ENCODE assay signal across 20 cellular contexts in genomic region chr6:124743420-124743819, GRCh38.
DNase-seq lines count a peak whose midpoint lies in the region; ATAC-seq, FAIRE-seq and TF ChIP-seq lines count a peak whose summit lies in the region.
"Had no signal": no experiment of that assay in that cellular context is flagged by ENCODE, and none has a peak within 500 bp of the region (broad histone marks: within the 10 kb centered on the region; RNA-seq: fewer than 3 reads in every experiment).

No MANE protein-coding gene starts in this region.

- DNase-seq in HT-29 (ENCODE audit: low spot score) (peak; percentile 28), keratinocyte (ENCODE audit: low read depth, low spot score) (no peak), NCI-H187 (lab: John Stamatoyannopoulos, UW) (no peak), SHP77 (lab: John Stamatoyannopoulos, UW) (no peak)
- DNase-seq in naive thymus-derived CD4-positive, alpha-beta T cell = no peak
- DNase-seq: C1 segment of cervical spinal cord; Calu3; CD4-positive, alpha-beta memory T cell; COR-L47; DMS53; GDM1; H9; HFFc6 had no signal

- CTCF ChIA-PET in HEK293 (lab: Yijun Ruan, JAX) = no interaction called here
- CTCF ChIA-PET in naive thymus-derived CD4-positive, alpha-beta T cell (lab: Charles Lee) = no interaction called here

- H3K27ac ChIP-seq in HEK293 (ENCODE audit: extremely low read depth, low read depth, low read length) (no peak overlapping the region), VCaP (peak overlapping the region; percentile 89), keratinocyte (ENCODE audit: control insufficient read depth, insufficient read depth, low read length) (no peak overlapping the region)
- H3K27ac ChIP-seq in naive thymus-derived CD4-positive, alpha-beta T cell (ENCODE audit: low read depth, low read length) = no peak overlapping the region

- H3K27ac Mint-ChIP-seq in naive thymus-derived CD4-positive, alpha-beta T cell = no peak overlapping the region
- H3K27ac Mint-ChIP-seq: CD4-positive, alpha-beta memory T cell; GM23338; H9; HFFc6 had no signal

- H3K27me3 ChIP-seq in keratinocyte (ENCODE audit: control insufficient read depth, extremely low read depth, insufficient read depth, low read length) = peaks cover 5% of the 10 kb centered on the region
- H3K27me3 ChIP-seq in naive thymus-derived CD4-positive, alpha-beta T cell (ENCODE audit: control insufficient read depth in 2 of 2, insufficient read depth in 2 of 2, low read length in 2 of 2) = no peaks in the 10 kb centered on the region

- H4K20me1 ChIP-seq in keratinocyte (ENCODE audit: control insufficient read depth, extremely low read depth, insufficient read depth, low read length) = no peaks in the 10 kb centered on the region

- intact Hi-C loops in naive thymus-derived CD4-positive, alpha-beta T cell (cut with micrococcal nuclease) = no loop called here

- no peaks in the 10 kb centered on the region for H3K4me1 Mint-ChIP-seq in naive thymus-derived CD4-positive, alpha-beta T cell
- H3K4me1 Mint-ChIP-seq: CD4-positive, alpha-beta memory T cell; GM23338; H9 had no signal

- H3K4me3 ChIP-seq in HEK293 (ENCODE audit: low read depth, low read length) (no peak overlapping the region), keratinocyte (ENCODE audit: control insufficient read depth in 2 of 3, extremely low read depth in 1 of 3, insufficient read depth in 2 of 3, low read depth in 1 of 3, low read length in 3 of 3) (no peak overlapping the region)
- no peak overlapping the region for H3K4me3 ChIP-seq in naive thymus-derived CD4-positive, alpha-beta T cell (ENCODE audit: low read length)
- H3K4me3 ChIP-seq: GM12878, GM23338 had no signal

- no peak for ATAC-seq in GM19328 (IDR thresholded peaks at IDR 0.05; ENCODE audit: unreplicated experiment)
- no peak for ATAC-seq in naive thymus-derived CD4-positive, alpha-beta T cell
- ATAC-seq: GM12878, GM23338, HCT116 had no signal

- no peaks in the 10 kb centered on the region for H3K36me3 Mint-ChIP-seq in naive thymus-derived CD4-positive, alpha-beta T cell
- H3K36me3 Mint-ChIP-seq: CD4-positive, alpha-beta memory T cell had no signal

- no peak overlapping the region for H3K4me3 Mint-ChIP-seq in naive thymus-derived CD4-positive, alpha-beta T cell
- H3K4me3 Mint-ChIP-seq: CD4-positive, alpha-beta memory T cell; GM23338; H9; HFFc6 had no signal

- H3K9me1 ChIP-seq in keratinocyte (ENCODE audit: control insufficient read depth, extremely low read depth, insufficient read depth, low read length) = no peaks in the 10 kb centered on the region

- H3K27me3 Mint-ChIP-seq in naive thymus-derived CD4-positive, alpha-beta T cell = peaks cover 0 to 6% (median 0%) of the 10 kb centered on the region in 5 donors

- H3K9me3 Mint-ChIP-seq in naive thymus-derived CD4-positive, alpha-beta T cell = peaks cover 0 to 3% (median 0%) of the 10 kb centered on the region in 11 donors
- H3K9me3 Mint-ChIP-seq: GM23338, H9 had no signal

- POLR2A ChIA-PET in HEK293 (lab: Yijun Ruan, JAX) = no interaction called here
- POLR2A ChIA-PET in naive thymus-derived CD4-positive, alpha-beta T cell (lab: Charles Lee) = no interaction called here

- H3K36me3 ChIP-seq in HEK293 (ENCODE audit: control insufficient read depth in 2 of 2, insufficient read depth in 1 of 2, low read length in 2 of 2) = no peaks in the 10 kb centered on the region
- no peaks in the 10 kb centered on the region for H3K36me3 ChIP-seq in keratinocyte (ENCODE audit: control insufficient read depth in 2 of 2, extremely low read depth in 1 of 2, insufficient read depth in 2 of 2, low read length in 2 of 2)
- H3K36me3 ChIP-seq in naive thymus-derived CD4-positive, alpha-beta T cell (ENCODE audit: control insufficient read depth in 2 of 3, insufficient read depth in 3 of 3, low read length in 3 of 3) = no peaks in the 10 kb centered on the region

- dilution Hi-C loops in keratinocyte (cut with MboI; ENCODE audit: extremely low pct_ligation_motif_present, low sequenced_read_pairs) = no loop called here

- TF ChIP-seq CTCF in HEK293 (tag by site-specific recombination; IDR thresholded peaks at IDR 0.05) (no peak), VCaP (conservative IDR thresholded peaks at IDR 0.05) (no peak), keratinocyte (optimal IDR thresholded peaks at IDR 0.05 in 1 of 3, IDR thresholded peaks at IDR 0.05 in 1 of 3, conservative IDR thresholded peaks at IDR 0.05 in 1 of 3; ENCODE audit: extremely low read depth in 1 of 3, insufficient read depth in 2 of 3, low read length in 3 of 3) (no peak)

- H3K79me2 ChIP-seq in keratinocyte (ENCODE audit: control insufficient read depth, insufficient read depth, low read length) = no peaks in the 10 kb centered on the region

- no peak overlapping the region for H2AFZ ChIP-seq in keratinocyte (ENCODE audit: control insufficient read depth, low read length)
- H2AFZ ChIP-seq: GM23338 had no signal

- H3K9ac ChIP-seq in keratinocyte (ENCODE audit: control insufficient read depth, extremely low read depth, insufficient read depth, low read length) = no peak overlapping the region

- H3K9me3 ChIP-seq in HEK293 (ENCODE audit: control insufficient read depth, insufficient read depth, low read depth, low read length) (no peaks in the 10 kb centered on the region), keratinocyte (ENCODE audit: control insufficient read depth, low read depth, low read length) (no peaks in the 10 kb centered on the region)
- H3K9me3 ChIP-seq in naive thymus-derived CD4-positive, alpha-beta T cell (ENCODE audit: control insufficient read depth in 2 of 3, low read length in 3 of 3) = no peaks in the 10 kb centered on the region

- H3K4me2 ChIP-seq in keratinocyte (ENCODE audit: control insufficient read depth, extremely low read depth, insufficient read depth, low read depth, low read length) = peak overlapping the region; percentile 0
- H3K4me2 ChIP-seq: GM23338 had no signal

- FAIRE-seq in keratinocyte (lab: Jason Lieb, UNC) = no peak
- FAIRE-seq: GM12878, GM18507 had no signal

- H3K4me1 ChIP-seq in HEK293 (ENCODE audit: control insufficient read depth, insufficient read depth, low read length) (peaks cover 10% of the 10 kb centered on the region; the same call in 1 of the 2 replicates), keratinocyte (ENCODE audit: control insufficient read depth, extremely low read depth, insufficient read depth, low read length) (peaks cover 28% of the 10 kb centered on the region)
- no peaks in the 10 kb centered on the region for H3K4me1 ChIP-seq in naive thymus-derived CD4-positive, alpha-beta T cell (ENCODE audit: control insufficient read depth in 2 of 2, insufficient read depth in 2 of 2, low read length in 2 of 2)

TF ChIP-seq in HEK293, 187 proteins besides CTCF, POLR2A, EP300 and RAD21:
- TF ChIP-seq ZBTB8A (tag by site-specific recombination; IDR thresholded peaks at IDR 0.05) = 0 out of 2 replicates have a peak, but pooled peaks have one; percentile 1
- no peak for TF ChIP-seq ZBTB26 (tag by site-specific recombination; optimal IDR thresholded peaks at IDR 0.05)
